Comparison of ENCODE assay signal across 17 cellular contexts in genomic region chr1:29829448-29830344, GRCh38.
DNase-seq lines count a peak whose midpoint lies in the region; ATAC-seq and TF ChIP-seq lines count a peak whose summit lies in the region.
"Had no signal": no experiment of that assay in that cellular context is flagged by ENCODE, and none has a peak within 500 bp of the region (broad histone marks: within the 10 kb centered on the region; RNA-seq: fewer than 3 reads in every experiment).

No MANE protein-coding gene starts in this region.

- no peaks in the 10 kb centered on the region for H3K27me3 Mint-ChIP-seq in activated T-helper 2 cell treated with anti-CD3 and anti-CD28 coated beads, Interferon-gamma antibody, Interleukin-2, Interleukin-4, amounts not matched to agents 10 μg/mL and 5 μg/mL and 100 μg/mL, durations not matched to agents 14 hours and 24 hours and 36 hours (ENCODE audit: low read depth)
- peaks cover 15% of the 10 kb centered on the region for H3K27me3 Mint-ChIP-seq in neural crest cell (ENCODE audit: low read depth)
- H3K27me3 Mint-ChIP-seq in immature natural killer cell (ENCODE audit: low read depth in 3 of 3): peaks cover 1% of the 10 kb centered on the region in 3 donors

- H3K4me3 Mint-ChIP-seq in activated T-helper 2 cell treated with anti-CD3 and anti-CD28 coated beads, Interferon-gamma antibody, Interleukin-2, Interleukin-4, amounts not matched to agents 10 μg/mL and 5 μg/mL and 100 μg/mL, durations not matched to agents 14 hours and 24 hours and 36 hours (ENCODE audit: low read depth): no peak overlapping the region
- H3K4me3 Mint-ChIP-seq in neural crest cell: no peak overlapping the region
- H3K4me3 Mint-ChIP-seq in immature natural killer cell: no peak overlapping the region
- H3K4me3 Mint-ChIP-seq: GM23338 had no signal

- no peaks in the 10 kb centered on the region for H3K4me1 ChIP-seq in stomach
- H3K4me1 ChIP-seq: Peyer's patch had no signal

- no peaks in the 10 kb centered on the region for H3K36me3 ChIP-seq in stomach
- H3K36me3 ChIP-seq: Peyer's patch had no signal

- no peak overlapping the region for H3K27ac Mint-ChIP-seq in activated T-helper 2 cell treated with anti-CD3 and anti-CD28 coated beads, Interferon-gamma antibody, Interleukin-2, Interleukin-4, amounts not matched to agents 10 μg/mL and 5 μg/mL and 100 μg/mL, durations not matched to agents 14 hours and 24 hours and 36 hours
- H3K27ac Mint-ChIP-seq in neural crest cell (ENCODE audit: unreplicated experiment): peak overlapping the region; percentile 12
- H3K27ac Mint-ChIP-seq in immature natural killer cell: no peak overlapping the region
- H3K27ac Mint-ChIP-seq: GM23338 had no signal

- no peaks in the 10 kb centered on the region for H3K9me3 Mint-ChIP-seq in activated T-helper 2 cell treated with anti-CD3 and anti-CD28 coated beads, Interferon-gamma antibody, Interleukin-2, Interleukin-4, amounts not matched to agents 10 μg/mL and 5 μg/mL and 100 μg/mL, durations not matched to agents 14 hours and 24 hours and 36 hours
- H3K9me3 Mint-ChIP-seq in neural crest cell: no peaks in the 10 kb centered on the region
- no peaks in the 10 kb centered on the region for H3K9me3 Mint-ChIP-seq in immature natural killer cell
- H3K9me3 Mint-ChIP-seq: GM23338 had no signal

- H3K4me1 Mint-ChIP-seq in activated T-helper 2 cell treated with anti-CD3 and anti-CD28 coated beads, Interferon-gamma antibody, Interleukin-2, Interleukin-4, amounts not matched to agents 10 μg/mL and 5 μg/mL and 100 μg/mL, durations not matched to agents 14 hours and 24 hours and 36 hours (ENCODE audit: low read depth): no peaks in the 10 kb centered on the region
- H3K4me1 Mint-ChIP-seq in neural crest cell: no peaks in the 10 kb centered on the region
- no peaks in the 10 kb centered on the region for H3K4me1 Mint-ChIP-seq in immature natural killer cell
- H3K4me1 Mint-ChIP-seq: GM23338 had no signal

- peak; percentile 2 for DNase-seq in D341Med (ENCODE audit: low spot score)
- DNase-seq in activated T-helper 2 cell treated with anti-CD3 and anti-CD28 coated beads, Interferon-gamma antibody, Interleukin-2, Interleukin-4, amounts not matched to agents 10 μg/mL and 5 μg/mL and 100 μg/mL, durations not matched to agents 14 hours and 24 hours and 36 hours (ENCODE audit: low spot score): peak; percentile 2
- DNase-seq in neural crest cell (ENCODE audit: low read depth, low spot score): no peak
- DNase-seq in stomach: peak; percentile 5
- DNase-seq in immature natural killer cell: no peak
- no peak for DNase-seq in activated CD4-positive, alpha-beta T cell treated with anti-CD3 and anti-CD28 coated beads, Interleukin-2, amount 50 U/mL, for 48 hours
- DNase-seq: DMS79; NCI-H1092 treated with DMSO at 0.1 percent for 48 hours; NCI-H2081 treated with DMSO at 0.1 percent for 48 hours; NCI-H748 treated with DMSO at 0.1 percent for 48 hours; NK-92 treated with Interleukin-12 subunit alpha and Interleukin-12 subunit beta, amount 100 ng/mL, for 24 hours; Peyer's patch; Right ventricle myocardium superior had no signal

- no peaks in the 10 kb centered on the region for H3K36me3 Mint-ChIP-seq in activated T-helper 2 cell treated with anti-CD3 and anti-CD28 coated beads, Interferon-gamma antibody, Interleukin-2, Interleukin-4, amounts not matched to agents 10 μg/mL and 5 μg/mL and 100 μg/mL, durations not matched to agents 14 hours and 24 hours and 36 hours (ENCODE audit: low read depth)
- H3K36me3 Mint-ChIP-seq in neural crest cell (ENCODE audit: low read depth) (no peaks in the 10 kb centered on the region), immature natural killer cell (no peaks in the 10 kb centered on the region)

- H3K9me3 ChIP-seq in stomach: no peaks in the 10 kb centered on the region
- H3K9me3 ChIP-seq: Peyer's patch had no signal

- H3K27me3 ChIP-seq in stomach: peaks cover 0 to 48% (median 14%) of the 10 kb centered on the region in 3 donors
- H3K27me3 ChIP-seq: Peyer's patch had no signal

- WGBS in stomach, 5 donors: 83 to 90% (median 85%) methylated on average over 14 of the region's 14 CpGs

- intact Hi-C loops in activated T-helper 2 cell treated with anti-CD3 and anti-CD28 coated beads, Interferon-gamma antibody, Interleukin-2, Interleukin-4, amounts not matched to agents 10 μg/mL and 5 μg/mL and 100 μg/mL, durations not matched to agents 14 hours and 24 hours and 36 hours (cut with micrococcal nuclease): no loop called here
- intact Hi-C loops in stomach (cut with DNase I; ENCODE audit: low total_unique reads): no loop called here

- no peak overlapping the region for H3K4me3 ChIP-seq in stomach
- H3K4me3 ChIP-seq: GM23338, K562, Peyer's patch had no signal

- TF ChIP-seq CTCF in neural crest cell (conservative IDR thresholded peaks at IDR 0.05) (no peak), stomach (IDR thresholded peaks at IDR 0.05) (no peak)

- no peak overlapping the region for H3K27ac ChIP-seq in stomach
- H3K27ac ChIP-seq: C4-2B, Peyer's patch had no signal

- no peak for TF ChIP-seq EP300 in stomach (IDR thresholded peaks at IDR 0.05)

- ATAC-seq in HG02973 (IDR thresholded peaks at IDR 0.05; ENCODE audit: unreplicated experiment): no peak
- ATAC-seq: GM23338, K562 had no signal

- no peak for TF ChIP-seq POLR2A in stomach (IDR thresholded peaks at IDR 0.05)

Comparison
In these comparisons a context has a peak if more than half of its experiments do, and no peak if none do; other contexts are left out.
1. DNase-seq: peak in D341Med (single experiment), activated T-helper 2 cell treated with anti-CD3 and anti-CD28 coated beads, Interferon-gamma antibody, Interleukin-2, Interleukin-4, amounts not matched to agents 10 μg/mL and 5 μg/mL and 100 μg/mL, durations not matched to agents 14 hours and 24 hours and 36 hours (single experiment) and stomach (single experiment); none in neural crest cell (single experiment), immature natural killer cell (0 of 3) and activated CD4-positive, alpha-beta T cell treated with anti-CD3 and anti-CD28 coated beads, Interleukin-2, amount 50 U/mL, for 48 hours (0 of 2).